In the genomic region with DNA sequence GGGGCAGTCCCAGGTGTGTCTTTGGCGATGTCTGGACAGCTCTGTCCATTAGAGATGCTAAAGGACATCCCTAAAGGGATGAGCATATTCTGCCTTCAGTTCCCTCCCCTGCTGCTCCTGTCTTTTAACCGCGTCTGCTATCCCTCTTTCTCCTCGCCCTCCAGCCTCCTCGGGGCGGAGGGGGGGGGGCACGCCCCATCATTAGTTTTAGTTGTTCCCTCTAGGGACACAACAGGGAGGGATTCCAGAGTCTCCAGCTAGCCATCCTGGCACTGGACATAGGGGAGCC, we compare ENCODE assay signal across 8 cellular contexts. TPM values are rescaled to one million over a fixed set of nuclear protein-coding genes. Genes with fewer than 3 reads are reported as not detected.
DNase-seq lines count a peak whose midpoint lies in the region; ATAC-seq, FAIRE-seq and TF ChIP-seq lines count a peak whose summit lies in the region.

No MANE protein-coding gene starts in this region.

- no peak for TF ChIP-seq EP300 in neural cell (conservative IDR thresholded peaks at IDR 0.05; ENCODE audit: poor library complexity, severe bottlenecking)

- H2AFZ ChIP-seq in neural cell (ENCODE audit: low read depth, low read length): peak overlapping the region; percentile 46

- 0 to 1% methylated on average over 7 of the region's 7 CpGs for WGBS in ectodermal cell, 2 experiments

- DNase-seq in BJ (ENCODE audit: low read depth) (no peak), MG63 (no peak), RCC 7860 (ENCODE audit: low spot score) (no peak), frontal cortex (ENCODE audit: low spot score in 2 of 2) (no peak)

- no peaks in the 10 kb centered on the region for H3K9me2 ChIP-seq in neural cell (ENCODE audit: insufficient read depth, low read length)

- no peaks in the 10 kb centered on the region for H3K4me1 ChIP-seq in ectodermal cell (ENCODE audit: control insufficient read depth, insufficient read depth, low read length)

- TF ChIP-seq CTCF in BJ (IDR thresholded peaks at IDR 0.05; ENCODE audit: insufficient read depth, low read depth, low read length): no peak
- TF ChIP-seq CTCF in neural cell (IDR thresholded peaks at IDR 0.05; ENCODE audit: poor library complexity, severe bottlenecking): no peak

- H3K9me3 ChIP-seq in MG63 (no peaks in the 10 kb centered on the region), ectodermal cell (ENCODE audit: control insufficient read depth, low read length) (no peaks in the 10 kb centered on the region), neural cell (ENCODE audit: low read length) (no peaks in the 10 kb centered on the region)

- H3K4me3 ChIP-seq in BJ (ENCODE audit: low read depth, low read length) (peak overlapping the region; percentile 89), MG63 (peak overlapping the region; percentile 73), ectodermal cell (ENCODE audit: insufficient read depth, low read depth, low read length) (peak overlapping the region; percentile 78), neural cell (ENCODE audit: low read length) (peak overlapping the region; percentile 88)

- POLR2A ChIA-PET in BJ (lab: Charles Lee): interaction anchor here (0.7 kb wide), 1 partner anchor 28 kb away, joined by 5 read pairs; no protein-coding TSS in a partner anchor

- ATAC-seq in GM21619 (IDR thresholded peaks at IDR 0.05; ENCODE audit: unreplicated experiment) (no peak), GM19395 (IDR thresholded peaks at IDR 0.05; ENCODE audit: unreplicated experiment) (no peak)

- no peaks in the 10 kb centered on the region for H3K79me2 ChIP-seq in neural cell (replicated peaks; ENCODE audit: insufficient read depth, low read length)

- H3K27ac ChIP-seq in ectodermal cell (ENCODE audit: insufficient read depth, low read depth, low read length, poor library complexity, severe bottlenecking) (peak overlapping the region; percentile 69), neural cell (ENCODE audit: low read length) (peak overlapping the region; percentile 72)

- CTCF ChIA-PET in BJ (lab: Yijun Ruan, JAX): interaction anchor here (0.7 to 1.3 kb wide), 2 partner anchors 12 to 35 kb away, joined by 3 read pairs; no protein-coding TSS in a partner anchor

- H3K27me3 ChIP-seq in BJ (ENCODE audit: control insufficient read depth, insufficient read depth, low read length) (no peaks in the 10 kb centered on the region), MG63 (no peaks in the 10 kb centered on the region), ectodermal cell (ENCODE audit: control insufficient read depth, insufficient read depth, low read length, poor library complexity, severe bottlenecking) (no peaks in the 10 kb centered on the region), neural cell (ENCODE audit: insufficient read depth, low read depth, low read length) (no peaks in the 10 kb centered on the region)

- peak overlapping the region; percentile 51 for H3K4me2 ChIP-seq in neural cell (ENCODE audit: low read length)

- no peaks in the 10 kb centered on the region for H4K20me1 ChIP-seq in neural cell (ENCODE audit: insufficient read depth)

- FAIRE-seq in RCC 7860 (lab: Jason Lieb, UNC) (no peak), frontal cortex (lab: Jason Lieb, UNC) (no peak)

- H3K36me3 ChIP-seq in BJ (ENCODE audit: control insufficient read depth, insufficient read depth, low read length): peaks cover 4% of the 10 kb centered on the region; the same call in 1 of the 2 replicates
- peaks cover 26% of the 10 kb centered on the region for H3K36me3 ChIP-seq in MG63
- H3K36me3 ChIP-seq in ectodermal cell (ENCODE audit: control insufficient read depth, insufficient read depth, low read length): peaks cover 4% of the 10 kb centered on the region
- H3K36me3 ChIP-seq in neural cell (ENCODE audit: insufficient read depth, low read length): no peaks in the 10 kb centered on the region

- TF ChIP-seq RAD21 in neural cell (conservative IDR thresholded peaks at IDR 0.05): no peak

- peak overlapping the region; percentile 83 for H3K9ac ChIP-seq in neural cell (ENCODE audit: low read length)

- no peaks in the 10 kb centered on the region for H3F3A ChIP-seq in neural cell (ENCODE audit: insufficient read depth, low read length, poor library complexity, severe bottlenecking)

TF ChIP-seq in neural cell, 6 proteins besides CTCF, POLR2A, EP300 and RAD21:
- TF ChIP-seq, protein P1, sequence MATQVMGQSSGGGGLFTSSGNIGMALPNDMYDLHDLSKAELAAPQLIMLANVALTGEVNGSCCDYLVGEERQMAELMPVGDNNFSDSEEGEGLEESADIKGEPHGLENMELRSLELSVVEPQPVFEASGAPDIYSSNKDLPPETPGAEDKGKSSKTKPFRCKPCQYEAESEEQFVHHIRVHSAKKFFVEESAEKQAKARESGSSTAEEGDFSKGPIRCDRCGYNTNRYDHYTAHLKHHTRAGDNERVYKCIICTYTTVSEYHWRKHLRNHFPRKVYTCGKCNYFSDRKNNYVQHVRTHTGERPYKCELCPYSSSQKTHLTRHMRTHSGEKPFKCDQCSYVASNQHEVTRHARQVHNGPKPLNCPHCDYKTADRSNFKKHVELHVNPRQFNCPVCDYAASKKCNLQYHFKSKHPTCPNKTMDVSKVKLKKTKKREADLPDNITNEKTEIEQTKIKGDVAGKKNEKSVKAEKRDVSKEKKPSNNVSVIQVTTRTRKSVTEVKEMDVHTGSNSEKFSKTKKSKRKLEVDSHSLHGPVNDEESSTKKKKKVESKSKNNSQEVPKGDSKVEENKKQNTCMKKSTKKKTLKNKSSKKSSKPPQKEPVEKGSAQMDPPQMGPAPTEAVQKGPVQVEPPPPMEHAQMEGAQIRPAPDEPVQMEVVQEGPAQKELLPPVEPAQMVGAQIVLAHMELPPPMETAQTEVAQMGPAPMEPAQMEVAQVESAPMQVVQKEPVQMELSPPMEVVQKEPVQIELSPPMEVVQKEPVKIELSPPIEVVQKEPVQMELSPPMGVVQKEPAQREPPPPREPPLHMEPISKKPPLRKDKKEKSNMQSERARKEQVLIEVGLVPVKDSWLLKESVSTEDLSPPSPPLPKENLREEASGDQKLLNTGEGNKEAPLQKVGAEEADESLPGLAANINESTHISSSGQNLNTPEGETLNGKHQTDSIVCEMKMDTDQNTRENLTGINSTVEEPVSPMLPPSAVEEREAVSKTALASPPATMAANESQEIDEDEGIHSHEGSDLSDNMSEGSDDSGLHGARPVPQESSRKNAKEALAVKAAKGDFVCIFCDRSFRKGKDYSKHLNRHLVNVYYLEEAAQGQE (IDR thresholded peaks at IDR 0.05; ENCODE audit: borderline replicate concordance): no peak
- peak; percentile 24 for TF ChIP-seq POLR2AphosphoS5 (IDR thresholded peaks at IDR 0.05)

RNA-seq across cellular contexts. Expression of a gene that starts 1.1 kb away (rescaled TPM):
- polyA plus RNA-seq in BJ (2011; rRNA removed): 27.2 and 31.6 TPM in 2 replicates
- polyA minus RNA-seq in BJ (2011; rRNA and poly(A)+ RNA removed): 13.5 and 16.1 TPM in 2 replicates
- 33.9 and 36.5 TPM in 2 replicates for total RNA-seq in MG63 (2014; rRNA removed; shearing (Covaris generic); ENCODE audit: low replicate concordance)
- 34.8 TPM for polyA plus RNA-seq in ectodermal cell (2013, experiment 1 of 4)
- 31.1 TPM for polyA plus RNA-seq in ectodermal cell (2013, experiment 2 of 4)
- 25.4 TPM for polyA plus RNA-seq in ectodermal cell (2013, experiment 3 of 4)
- polyA plus RNA-seq in ectodermal cell (2013, experiment 4 of 4): 29.7 TPM
- polyA plus RNA-seq in neural cell: 37.2 and 38.4 TPM in 2 replicates
- polyA minus RNA-seq in neural cell: 24.3 and 27.7 TPM in 2 replicates
- total RNA-seq in frontal cortex: 38.3 TPM
